ENCODE assay signal across 1 cellular context in genomic region chr18:11149441-11150270, GRCh38.
TF ChIP-seq lines count a peak whose summit lies in the region.

PIEZO2 (minus strand) TSS chr18:11149569; CDS start chr18:11148588, 981 bp downstream.

TF ChIP-seq in HepG2, 621 proteins besides CTCF, POLR2A, EP300 and RAD21 (continued from another document and continues in another):
- TF ChIP-seq EEA1 (CRISPR knock-in tag; IDR thresholded peaks at IDR 0.05; ENCODE audit: borderline replicate concordance) (no peak), ZNF33B (CRISPR knock-in tag; IDR thresholded peaks at IDR 0.05) (no peak), PAWR (CRISPR knock-in tag; IDR thresholded peaks at IDR 0.05; ENCODE audit: borderline replicate concordance) (no peak), ZNF75D (CRISPR knock-in tag; IDR thresholded peaks at IDR 0.05; ENCODE audit: borderline replicate concordance) (peak; percentile 82; the same call in 1 of the 2 replicates), GTF2F1 (IDR thresholded peaks at IDR 0.05; ENCODE audit: low read length) (no peak), NFRKB (IDR thresholded peaks at IDR 0.05) (no peak), SUZ12 (IDR thresholded peaks at IDR 0.05; ENCODE audit: low read depth, low read length) (no peak), IRF2 (CRISPR knock-in tag; IDR thresholded peaks at IDR 0.05) (no peak), NR2F6 (IDR thresholded peaks at IDR 0.05) (no peak), NR2F6 (CRISPR knock-in tag; IDR thresholded peaks at IDR 0.05) (no peak), ATRX (CRISPR knock-in tag; IDR thresholded peaks at IDR 0.05; ENCODE audit: borderline replicate concordance) (no peak), ZNF564 (CRISPR knock-in tag; IDR thresholded peaks at IDR 0.05) (no peak), ZNF34 (CRISPR knock-in tag; IDR thresholded peaks at IDR 0.05; ENCODE audit: borderline replicate concordance) (no peak), IKZF5 (CRISPR knock-in tag; IDR thresholded peaks at IDR 0.05) (no peak), ZNF512B (CRISPR knock-in tag; IDR thresholded peaks at IDR 0.05; ENCODE audit: borderline replicate concordance) (no peak), ZNF687 (CRISPR knock-in tag; IDR thresholded peaks at IDR 0.05) (peak; percentile 94), ZNF749 (CRISPR knock-in tag; IDR thresholded peaks at IDR 0.05; ENCODE audit: borderline replicate concordance) (peak; percentile 57; the same call in 1 of the 2 replicates), HCFC1 (IDR thresholded peaks at IDR 0.05; ENCODE audit: low read depth, low read length) (no peak), ARNTL (CRISPR knock-in tag; IDR thresholded peaks at IDR 0.05) (0 out of 2 replicates have a peak, but pooled peaks have one; percentile 23), ZNF142 (CRISPR knock-in tag; IDR thresholded peaks at IDR 0.05) (peak; percentile 91), ZNF7 (CRISPR knock-in tag; IDR thresholded peaks at IDR 0.05) (no peak), ZNF234 (CRISPR knock-in tag; conservative IDR thresholded peaks at IDR 0.05) (peak; percentile 84; the same call in 1 of the 2 replicates), ZNF260 (CRISPR knock-in tag; IDR thresholded peaks at IDR 0.05; ENCODE audit: borderline replicate concordance, low read depth) (no peak), LBX2 (CRISPR knock-in tag; IDR thresholded peaks at IDR 0.05; ENCODE audit: borderline replicate concordance) (no peak), ZNF784 (CRISPR knock-in tag; IDR thresholded peaks at IDR 0.05; ENCODE audit: borderline replicate concordance) (no peak), UBTF (CRISPR knock-in tag; IDR thresholded peaks at IDR 0.05) (no peak), MXD3 (CRISPR knock-in tag; IDR thresholded peaks at IDR 0.05) (peak; percentile 98), IRX3 (CRISPR knock-in tag; IDR thresholded peaks at IDR 0.05; ENCODE audit: borderline replicate concordance, low read depth) (no peak), ARID3A (IDR thresholded peaks at IDR 0.05; ENCODE audit: low read depth, low read length) (no peak), DMTF1 (CRISPR knock-in tag; IDR thresholded peaks at IDR 0.05) (no peak), YY1 (IDR thresholded peaks at IDR 0.05; ENCODE audit: insufficient read depth, insufficient replicate concordance, low read depth, low read length) (no peak), PHF20 (CRISPR knock-in tag; IDR thresholded peaks at IDR 0.05) (no peak)
